8 cellular contexts compared by ENCODE assay signal in genomic region chr19:18789883-18790565, GRCh38. TPM values are rescaled to one million over a fixed set of nuclear protein-coding genes. Genes with fewer than 3 reads are reported as not detected.
DNase-seq lines count a peak whose midpoint lies in the region; ATAC-seq and TF ChIP-seq lines count a peak whose summit lies in the region.

No MANE protein-coding gene starts in this region.

- peak overlapping the region in 1 of 10 donors; percentile 73 for H3K27ac Mint-ChIP-seq in naive thymus-derived CD8-positive, alpha-beta T cell

- H3K9ac ChIP-seq in MM.1S (ENCODE audit: low read length), result no peak overlapping the region

- no peak overlapping the region for H3K4me2 ChIP-seq in MM.1S (ENCODE audit: low read depth, low read length)

- H3F3A ChIP-seq in MM.1S (ENCODE audit: insufficient read depth, low read length), result no peaks in the 10 kb centered on the region

- no peak overlapping the region for H3K27ac ChIP-seq in MM.1S (ENCODE audit: low read length)

- no peaks in the 10 kb centered on the region for H3K36me3 ChIP-seq in MM.1S (replicated peaks; ENCODE audit: insufficient read depth, low read length)

- TF ChIP-seq CTCF in cardiac fibroblast (IDR thresholded peaks at IDR 0.05; ENCODE audit: low read depth, low read length) (no peak), MM.1S (IDR thresholded peaks at IDR 0.05; ENCODE audit: low read length) (no peak)

- H3K4me3 ChIP-seq in cardiac fibroblast (replicated peaks in 1 of 2; ENCODE audit: low read depth in 2 of 2, low read length in 2 of 2), result no peak overlapping the region
- no peak overlapping the region for H3K4me3 ChIP-seq in MM.1S (ENCODE audit: low read length)

- peaks cover 0 to 4% (median 0%) of the 10 kb centered on the region in 3 donors for H3K36me3 Mint-ChIP-seq in naive thymus-derived CD8-positive, alpha-beta T cell

- H4K20me1 ChIP-seq in MM.1S (ENCODE audit: insufficient read depth, low read length), result no peaks in the 10 kb centered on the region

- peak overlapping the region; percentile 72 to 95 (median 84) for H3K4me3 Mint-ChIP-seq in naive thymus-derived CD8-positive, alpha-beta T cell

- peaks cover 30 to 87% (median 64%) of the 10 kb centered on the region in 5 donors for H3K27me3 Mint-ChIP-seq in naive thymus-derived CD8-positive, alpha-beta T cell

- H3K4me1 Mint-ChIP-seq in naive thymus-derived CD8-positive, alpha-beta T cell, result peaks cover 18 to 51% (median 46%) of the 10 kb centered on the region in 4 donors

- peak; percentile 13 to 16 for ATAC-seq in naive thymus-derived CD8-positive, alpha-beta T cell
- ATAC-seq in HG03196 (IDR thresholded peaks at IDR 0.05; ENCODE audit: unreplicated experiment), result no peak

- H3K9me3 ChIP-seq in MM.1S (replicated peaks; ENCODE audit: insufficient read depth, low read length), result no peaks in the 10 kb centered on the region

- no peaks in the 10 kb centered on the region for H3K4me1 ChIP-seq in MM.1S (ENCODE audit: low read length)

- H2AFZ ChIP-seq in MM.1S (ENCODE audit: low read length), result no peak overlapping the region

- peaks cover 61% of the 10 kb centered on the region for H3K27me3 ChIP-seq in MM.1S (replicated peaks; ENCODE audit: insufficient read depth, low read length)

- DNase-seq in COLO668 (lab: John Stamatoyannopoulos, UW; ENCODE audit: unreplicated experiment), result peak; percentile 46
- peak; percentile 38 for DNase-seq in NCI-H2196 treated with DMSO at 0.1 percent for 48 hours (lab: John Stamatoyannopoulos, UW; ENCODE audit: unreplicated experiment)
- peak; percentile 10 to 41 for DNase-seq in cardiac fibroblast (ENCODE audit: low read depth in 2 of 2)
- peak in 2 of 10 donors; percentile 12 to 37 for DNase-seq in naive thymus-derived CD8-positive, alpha-beta T cell
- no peak for DNase-seq in MM.1S
- no peak for DNase-seq in HK-2 (ENCODE audit: unreplicated experiment)
- no peak for DNase-seq in NCI-H510A (lab: John Stamatoyannopoulos, UW)

- POLR2A ChIA-PET in naive thymus-derived CD8-positive, alpha-beta T cell (lab: Charles Lee), result interaction anchor here (0.5 kb wide), 1 partner anchor 167 kb away, joined by 5 read pairs; no protein-coding TSS in a partner anchor

- H3K9me3 Mint-ChIP-seq in naive thymus-derived CD8-positive, alpha-beta T cell, result no peaks in the 10 kb centered on the region

- H3K9me2 ChIP-seq in MM.1S (replicated peaks; ENCODE audit: insufficient read depth, low read length), result no peaks in the 10 kb centered on the region

- H3K79me2 ChIP-seq in MM.1S (ENCODE audit: low read length), result no peaks in the 10 kb centered on the region

RNA-seq across cellular contexts. Expression of gene COMP, which starts 1.1 kb away (rescaled TPM):
- total RNA-seq in naive thymus-derived CD8-positive, alpha-beta T cell, result not detected
- not detected for polyA plus RNA-seq in naive thymus-derived CD8-positive, alpha-beta T cell

RNA-seq across cellular contexts. Expression of gene UPF1, which starts 41.7 kb away (rescaled TPM):
- 100 to 1,000 TPM; 109 to 112 TPM for total RNA-seq in naive thymus-derived CD8-positive, alpha-beta T cell
- polyA plus RNA-seq in naive thymus-derived CD8-positive, alpha-beta T cell, result 10 to 100 TPM in 1 of 3 donors, 1 to 10 TPM in 2; 7.5 to 28.4 (median 9.5) TPM

Comparison
In these comparisons a context has a peak if more than half of its experiments do, and no peak if none do; other contexts are left out.
1. DNase-seq: peak in COLO668 (single experiment), NCI-H2196 treated with DMSO at 0.1 percent for 48 hours (single experiment) and cardiac fibroblast (2 of 2); none in MM.1S (single experiment), HK-2 (single experiment) and NCI-H510A (single experiment).